8 cellular contexts compared by ENCODE assay signal in genomic region chr5:103232393-103232999, GRCh38. TPM values are rescaled to one million over a fixed set of nuclear protein-coding genes. Genes with fewer than 3 reads are reported as not detected.
A peak's percentile ranks its signal among the peaks of the same experiment; 100 is the strongest.
DNase-seq lines count a peak whose midpoint lies in the region; ATAC-seq and TF ChIP-seq lines count a peak whose summit lies in the region.

No MANE protein-coding gene starts in this region.

- no peaks in the 10 kb centered on the region for H3K4me1 Mint-ChIP-seq in activated CD4-positive, alpha-beta T cell treated with anti-CD3 and anti-CD28 coated beads, Interleukin-2, amount 10 ng/mL, durations not matched to agents 7 days and 5 days
- no peaks in the 10 kb centered on the region for H3K4me1 Mint-ChIP-seq in activated T-helper 2 cell treated with anti-CD3 and anti-CD28 coated beads, Interferon-gamma antibody, Interleukin-2, Interleukin-4, amounts not matched to agents 10 μg/mL and 5 μg/mL and 100 μg/mL, durations not matched to agents 14 hours and 24 hours and 36 hours (ENCODE audit: low read depth)

- H3K9me3 Mint-ChIP-seq in activated CD4-positive, alpha-beta T cell treated with anti-CD3 and anti-CD28 coated beads, Interleukin-2, amount 10 ng/mL, durations not matched to agents 7 days and 5 days, result no peaks in the 10 kb centered on the region
- H3K9me3 Mint-ChIP-seq in activated T-helper 2 cell treated with anti-CD3 and anti-CD28 coated beads, Interferon-gamma antibody, Interleukin-2, Interleukin-4, amounts not matched to agents 10 μg/mL and 5 μg/mL and 100 μg/mL, durations not matched to agents 14 hours and 24 hours and 36 hours, result no peaks in the 10 kb centered on the region

- H3F3A ChIP-seq in SU-DHL-6 (ENCODE audit: insufficient read depth) (no peaks in the 10 kb centered on the region), smooth muscle cell (ENCODE audit: low read depth) (no peaks in the 10 kb centered on the region)

- no peak overlapping the region for H3K4me3 Mint-ChIP-seq in activated CD4-positive, alpha-beta T cell treated with anti-CD3 and anti-CD28 coated beads, Interleukin-2, amount 10 ng/mL, durations not matched to agents 7 days and 5 days
- H3K4me3 Mint-ChIP-seq in activated T-helper 2 cell treated with anti-CD3 and anti-CD28 coated beads, Interferon-gamma antibody, Interleukin-2, Interleukin-4, amounts not matched to agents 10 μg/mL and 5 μg/mL and 100 μg/mL, durations not matched to agents 14 hours and 24 hours and 36 hours (ENCODE audit: low read depth), result no peak overlapping the region

- no peak overlapping the region for H2AFZ ChIP-seq in SU-DHL-6 (ENCODE audit: low read depth, low read length, severe bottlenecking)
- H2AFZ ChIP-seq in smooth muscle cell (ENCODE audit: low read depth), result no peak overlapping the region

- H3K9me3 ChIP-seq in SU-DHL-6 (ENCODE audit: insufficient read depth, low read length), result no peaks in the 10 kb centered on the region
- no peaks in the 10 kb centered on the region for H3K9me3 ChIP-seq in smooth muscle cell (replicated peaks; ENCODE audit: low read depth)

- H4K20me1 ChIP-seq in SU-DHL-6 (ENCODE audit: low read depth, low read length), result no peaks in the 10 kb centered on the region
- no peaks in the 10 kb centered on the region for H4K20me1 ChIP-seq in smooth muscle cell (ENCODE audit: low read depth)

- H3K36me3 Mint-ChIP-seq in activated CD4-positive, alpha-beta T cell treated with anti-CD3 and anti-CD28 coated beads, Interleukin-2, amount 10 ng/mL, durations not matched to agents 7 days and 5 days (ENCODE audit: low read depth), result no peaks in the 10 kb centered on the region
- no peaks in the 10 kb centered on the region for H3K36me3 Mint-ChIP-seq in activated T-helper 2 cell treated with anti-CD3 and anti-CD28 coated beads, Interferon-gamma antibody, Interleukin-2, Interleukin-4, amounts not matched to agents 10 μg/mL and 5 μg/mL and 100 μg/mL, durations not matched to agents 14 hours and 24 hours and 36 hours (ENCODE audit: low read depth)

- TF ChIP-seq CTCF in SU-DHL-6 (IDR thresholded peaks at IDR 0.05; ENCODE audit: insufficient read depth, low read length, poor library complexity, severe bottlenecking), result peak; percentile 45
- TF ChIP-seq CTCF in smooth muscle cell (IDR thresholded peaks at IDR 0.05; ENCODE audit: borderline replicate concordance, insufficient read depth, poor library complexity, severe bottlenecking), result peak; percentile 79

- no peak overlapping the region for H3K27ac Mint-ChIP-seq in activated CD4-positive, alpha-beta T cell treated with anti-CD3 and anti-CD28 coated beads, Interleukin-2, amount 10 ng/mL, durations not matched to agents 7 days and 5 days
- no peak overlapping the region for H3K27ac Mint-ChIP-seq in activated T-helper 2 cell treated with anti-CD3 and anti-CD28 coated beads, Interferon-gamma antibody, Interleukin-2, Interleukin-4, amounts not matched to agents 10 μg/mL and 5 μg/mL and 100 μg/mL, durations not matched to agents 14 hours and 24 hours and 36 hours

- H3K4me2 ChIP-seq in SU-DHL-6 (ENCODE audit: low read depth, low read length, poor library complexity, severe bottlenecking), result no peak overlapping the region
- H3K4me2 ChIP-seq in smooth muscle cell, result no peak overlapping the region

- ATAC-seq in GM21423 (IDR thresholded peaks at IDR 0.05; ENCODE audit: unreplicated experiment), result peak; percentile 64

- no peaks in the 10 kb centered on the region for H3K9me2 ChIP-seq in SU-DHL-6 (replicated peaks; ENCODE audit: insufficient read depth, low read length)

- H3K27ac ChIP-seq in SU-DHL-6 (ENCODE audit: low read depth, low read length) (no peak overlapping the region), smooth muscle cell (ENCODE audit: low read depth) (no peak overlapping the region)

- no peaks in the 10 kb centered on the region for H3K79me2 ChIP-seq in SU-DHL-6 (ENCODE audit: insufficient read depth, low read length)
- H3K79me2 ChIP-seq in smooth muscle cell (ENCODE audit: low read depth), result no peaks in the 10 kb centered on the region

- 77% methylated on average over 7 of the region's 7 CpGs for WGBS in smooth muscle cell (ENCODE audit: low lambda C conversion rate)

- H3K27me3 ChIP-seq in SU-DHL-6 (ENCODE audit: low read length) (no peaks in the 10 kb centered on the region), smooth muscle cell (ENCODE audit: low read depth) (no peaks in the 10 kb centered on the region)

- H3K4me3 ChIP-seq in SU-DHL-6 (ENCODE audit: insufficient read depth, low read length, poor library complexity, severe bottlenecking) (no peak overlapping the region), smooth muscle cell (no peak overlapping the region)

- DNase-seq in activated CD4-positive, alpha-beta T cell treated with anti-CD3 and anti-CD28 coated beads, Interleukin-2, amount 10 ng/mL, durations not matched to agents 7 days and 5 days, result peak; percentile 27
- DNase-seq in activated CD4-positive, alpha-beta T cell treated with anti-CD3 and anti-CD28 coated beads for 48 hours, result no peak
- DNase-seq in HPDE6-E6E7 (ENCODE audit: extremely low spot score) (peak; percentile 15), foreskin melanocyte (peak; percentile 34), smooth muscle cell (lab: John Stamatoyannopoulos, UW; ENCODE audit: unreplicated experiment) (no peak)
- no peak for DNase-seq in activated T-helper 2 cell treated with anti-CD3 and anti-CD28 coated beads, Interferon-gamma antibody, Interleukin-2, Interleukin-4, amounts not matched to agents 10 μg/mL and 5 μg/mL and 100 μg/mL, durations not matched to agents 14 hours and 24 hours and 36 hours (ENCODE audit: low spot score)

- H3K4me1 ChIP-seq in smooth muscle cell (ENCODE audit: low read depth), result no peaks in the 10 kb centered on the region

- no peaks in the 10 kb centered on the region for H3K36me3 ChIP-seq in SU-DHL-6 (ENCODE audit: low read length)
- H3K36me3 ChIP-seq in smooth muscle cell (ENCODE audit: low read depth), result no peaks in the 10 kb centered on the region

- intact Hi-C loops in activated T-helper 2 cell treated with anti-CD3 and anti-CD28 coated beads, Interferon-gamma antibody, Interleukin-2, Interleukin-4, amounts not matched to agents 10 μg/mL and 5 μg/mL and 100 μg/mL, durations not matched to agents 14 hours and 24 hours and 36 hours (cut with micrococcal nuclease), result loop anchor here (1.0 kb wide), 1 partner anchor 243 kb away; no protein-coding TSS in a partner anchor

- POLR2A ChIA-PET in activated CD4-positive, alpha-beta T cell treated with anti-CD3 and anti-CD28 coated beads, Interleukin-2, amount 10 ng/mL, durations not matched to agents 7 days and 5 days (lab: Charles Lee), result no interaction called here

- CTCF ChIA-PET in activated CD4-positive, alpha-beta T cell treated with anti-CD3 and anti-CD28 coated beads, Interleukin-2, amount 10 ng/mL, durations not matched to agents 7 days and 5 days (lab: Charles Lee), result interaction anchor here (0.9 to 1.4 kb wide), 4 partner anchors 24 to 243 kb away, joined by 3 to 4 read pairs (median 4); no protein-coding TSS in a partner anchor

- H3K9ac ChIP-seq in SU-DHL-6 (ENCODE audit: low read length) (no peak overlapping the region), smooth muscle cell (ENCODE audit: low read depth) (no peak overlapping the region)

- peaks cover 29% of the 10 kb centered on the region for H3K27me3 Mint-ChIP-seq in activated CD4-positive, alpha-beta T cell treated with anti-CD3 and anti-CD28 coated beads, Interleukin-2, amount 10 ng/mL, durations not matched to agents 7 days and 5 days
- H3K27me3 Mint-ChIP-seq in activated T-helper 2 cell treated with anti-CD3 and anti-CD28 coated beads, Interferon-gamma antibody, Interleukin-2, Interleukin-4, amounts not matched to agents 10 μg/mL and 5 μg/mL and 100 μg/mL, durations not matched to agents 14 hours and 24 hours and 36 hours (ENCODE audit: low read depth), result peaks cover 36% of the 10 kb centered on the region

RNA-seq across cellular contexts. Expression of gene MACIR, which starts 26.1 kb away (rescaled TPM):
- total RNA-seq in activated CD4-positive, alpha-beta T cell treated with anti-CD3 and anti-CD28 coated beads, Interleukin-2, amount 10 ng/mL, durations not matched to agents 7 days and 5 days, result 1 to 10 TPM; 8.2 to 9.0 TPM
- total RNA-seq in smooth muscle cell, result 24.0 and 24.7 TPM in 2 replicates
- polyA plus RNA-seq in smooth muscle cell, result 6.7 and 22.7 TPM in 2 replicates
- total RNA-seq in activated T-helper 2 cell treated with anti-CD3 and anti-CD28 coated beads, Interferon-gamma antibody, Interleukin-2, Interleukin-4, amounts not matched to agents 10 μg/mL and 5 μg/mL and 100 μg/mL, durations not matched to agents 14 hours and 24 hours and 36 hours, result 12.3 TPM in 2 replicates

Comparison
In these comparisons a context has a peak if more than half of its experiments do, and no peak if none do; other contexts are left out.
1. DNase-seq: peak in activated CD4-positive, alpha-beta T cell treated with anti-CD3 and anti-CD28 coated beads, Interleukin-2, amount 10 ng/mL, durations not matched to agents 7 days and 5 days (single experiment), HPDE6-E6E7 (single experiment) and foreskin melanocyte (single experiment); none in activated CD4-positive, alpha-beta T cell treated with anti-CD3 and anti-CD28 coated beads for 48 hours (single experiment), smooth muscle cell (single experiment) and activated T-helper 2 cell treated with anti-CD3 and anti-CD28 coated beads, Interferon-gamma antibody, Interleukin-2, Interleukin-4, amounts not matched to agents 10 μg/mL and 5 μg/mL and 100 μg/mL, durations not matched to agents 14 hours and 24 hours and 36 hours (single experiment).